Comparison of ENCODE assay signal across 1 cellular context in the genomic region with DNA sequence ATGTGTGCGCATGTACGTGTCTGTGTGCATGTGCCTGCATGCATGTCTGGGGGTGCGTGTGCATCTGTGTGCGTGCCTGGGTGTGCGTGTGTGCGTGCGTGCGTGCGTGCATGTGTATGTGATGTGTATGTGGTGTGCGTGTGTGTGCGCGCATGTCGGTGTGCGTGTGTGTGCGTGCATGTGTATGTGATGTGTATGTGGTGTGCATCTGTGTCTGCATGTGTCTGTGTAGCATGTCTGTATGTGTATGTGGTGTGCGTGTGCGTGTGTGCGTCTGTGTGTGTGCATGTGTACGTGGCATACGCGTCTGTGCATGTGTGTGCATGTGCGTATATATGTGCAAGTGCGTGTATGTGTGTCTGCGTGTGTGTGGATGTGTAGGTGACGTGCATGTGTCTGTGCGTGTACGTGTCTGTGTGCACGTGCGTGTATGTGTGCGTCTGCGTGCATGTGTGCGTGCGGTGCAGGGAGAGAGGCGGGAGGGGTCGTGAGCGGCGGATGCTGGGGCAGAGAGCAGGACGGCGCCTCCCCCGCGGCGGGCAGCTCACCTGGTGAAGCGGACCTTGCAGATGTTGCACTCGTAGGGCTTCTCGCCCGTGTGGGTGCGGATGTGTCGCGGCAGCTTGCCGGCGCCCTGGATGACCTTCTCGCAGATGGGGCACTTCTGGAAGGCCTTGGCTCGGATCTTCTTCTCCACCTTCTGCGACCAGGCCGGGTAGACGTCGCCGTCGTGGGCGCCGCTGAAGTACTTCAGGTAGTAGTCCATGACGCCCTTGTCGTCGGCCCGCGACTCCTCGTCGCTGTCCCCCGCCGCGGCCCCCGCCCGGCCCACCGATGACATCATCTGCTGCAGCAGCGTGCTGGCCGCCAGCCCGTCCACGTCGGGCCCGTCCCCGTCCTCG.
TF ChIP-seq lines count a peak whose summit lies in the region.

No MANE protein-coding gene starts in this region.

TF ChIP-seq in HepG2, 621 proteins besides CTCF, POLR2A, EP300 and RAD21 (continued from another document):
- TF ChIP-seq, protein P1, sequence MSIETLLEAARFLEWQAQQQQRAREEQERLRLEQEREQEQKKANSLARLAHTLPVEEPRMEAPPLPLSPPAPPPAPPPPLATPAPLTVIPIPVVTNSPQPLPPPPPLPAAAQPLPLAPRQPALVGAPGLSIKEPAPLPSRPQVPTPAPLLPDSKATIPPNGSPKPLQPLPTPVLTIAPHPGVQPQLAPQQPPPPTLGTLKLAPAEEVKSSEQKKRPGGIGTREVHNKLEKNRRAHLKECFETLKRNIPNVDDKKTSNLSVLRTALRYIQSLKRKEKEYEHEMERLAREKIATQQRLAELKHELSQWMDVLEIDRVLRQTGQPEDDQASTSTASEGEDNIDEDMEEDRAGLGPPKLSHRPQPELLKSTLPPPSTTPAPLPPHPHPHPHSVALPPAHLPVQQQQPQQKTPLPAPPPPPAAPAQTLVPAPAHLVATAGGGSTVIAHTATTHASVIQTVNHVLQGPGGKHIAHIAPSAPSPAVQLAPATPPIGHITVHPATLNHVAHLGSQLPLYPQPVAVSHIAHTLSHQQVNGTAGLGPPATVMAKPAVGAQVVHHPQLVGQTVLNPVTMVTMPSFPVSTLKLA (IDR thresholded peaks at IDR 0.05), result peak; percentile 51; the same call in 1 of the 2 replicates
- TF ChIP-seq ASH2L (IDR thresholded peaks at IDR 0.05; ENCODE audit: insufficient read length, low read depth, low read length) (no peak), RBM22 (optimal IDR thresholded peaks at IDR 0.05; ENCODE audit: low read length) (peak; percentile 80), ERF (CRISPR knock-in tag; IDR thresholded peaks at IDR 0.05) (no peak), FOXK2 (IDR thresholded peaks at IDR 0.05) (0 out of 2 replicates have a peak, but pooled peaks have one; percentile 4), PRMT3 (CRISPR knock-in tag; IDR thresholded peaks at IDR 0.05; ENCODE audit: borderline replicate concordance, low read depth) (no peak), FOXA1 (IDR thresholded peaks at IDR 0.05) (0 out of 2 replicates have a peak, but pooled peaks have one; percentile 5), FOXA1 (CRISPR knock-in tag; IDR thresholded peaks at IDR 0.05) (no peak), POLR2AphosphoS5 (IDR thresholded peaks at IDR 0.05; ENCODE audit: low read depth, low read length) (peak; percentile 30; the same call in 1 of the 2 replicates), ZNF562 (CRISPR knock-in tag; IDR thresholded peaks at IDR 0.05; ENCODE audit: borderline replicate concordance) (0 out of 2 replicates have a peak, but pooled peaks have one; percentile 46), HDAC1 (CRISPR knock-in tag; IDR thresholded peaks at IDR 0.05) (no peak), HCFC1 (IDR thresholded peaks at IDR 0.05; ENCODE audit: low read depth, low read length) (no peak), NBN (conservative IDR thresholded peaks at IDR 0.05) (0 out of 2 replicates have a peak, but pooled peaks have one; percentile 61), DPF2 (CRISPR knock-in tag; IDR thresholded peaks at IDR 0.05; ENCODE audit: borderline replicate concordance, low read depth) (peak; percentile 6; the same call in 1 of the 2 replicates), HOXA9 (CRISPR knock-in tag; IDR thresholded peaks at IDR 0.05; ENCODE audit: borderline replicate concordance) (peak; percentile 16; the same call in 1 of the 2 replicates), ZFP36L2 (CRISPR knock-in tag; IDR thresholded peaks at IDR 0.05) (no peak), IKZF1 (IDR thresholded peaks at IDR 0.05) (0 out of 2 replicates have a peak, but pooled peaks have one; percentile 10), ZNF737 (CRISPR knock-in tag; IDR thresholded peaks at IDR 0.05; ENCODE audit: borderline replicate concordance) (0 out of 2 replicates have a peak, but pooled peaks have one; percentile 54), SAP130 (CRISPR knock-in tag; IDR thresholded peaks at IDR 0.05; ENCODE audit: low read depth) (no peak), MXI1 (IDR thresholded peaks at IDR 0.05; ENCODE audit: borderline replicate concordance, low read depth, low read length) (peak; percentile 6; the same call in 1 of the 3 replicates), KLF16 (CRISPR knock-in tag; IDR thresholded peaks at IDR 0.05) (0 out of 4 replicates have a peak, but pooled peaks of 1 of the 2 experiments have one; percentile 61), PRPF4 (IDR thresholded peaks at IDR 0.05; ENCODE audit: low read depth, low read length, poor library complexity, severe bottlenecking) (peak; percentile 62), ZBTB38 (CRISPR knock-in tag; IDR thresholded peaks at IDR 0.05) (peak; percentile 90), AGO2 (optimal IDR thresholded peaks at IDR 0.05; ENCODE audit: low read depth, low read length) (peak; percentile 70)
- TF ChIP-seq, protein P2, sequence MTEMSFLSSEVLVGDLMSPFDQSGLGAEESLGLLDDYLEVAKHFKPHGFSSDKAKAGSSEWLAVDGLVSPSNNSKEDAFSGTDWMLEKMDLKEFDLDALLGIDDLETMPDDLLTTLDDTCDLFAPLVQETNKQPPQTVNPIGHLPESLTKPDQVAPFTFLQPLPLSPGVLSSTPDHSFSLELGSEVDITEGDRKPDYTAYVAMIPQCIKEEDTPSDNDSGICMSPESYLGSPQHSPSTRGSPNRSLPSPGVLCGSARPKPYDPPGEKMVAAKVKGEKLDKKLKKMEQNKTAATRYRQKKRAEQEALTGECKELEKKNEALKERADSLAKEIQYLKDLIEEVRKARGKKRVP (CRISPR knock-in tag; IDR thresholded peaks at IDR 0.05), result 0 out of 4 replicates have a peak, but pooled peaks of 1 of the 2 experiments have one; percentile 28
- TF ChIP-seq, protein P3, sequence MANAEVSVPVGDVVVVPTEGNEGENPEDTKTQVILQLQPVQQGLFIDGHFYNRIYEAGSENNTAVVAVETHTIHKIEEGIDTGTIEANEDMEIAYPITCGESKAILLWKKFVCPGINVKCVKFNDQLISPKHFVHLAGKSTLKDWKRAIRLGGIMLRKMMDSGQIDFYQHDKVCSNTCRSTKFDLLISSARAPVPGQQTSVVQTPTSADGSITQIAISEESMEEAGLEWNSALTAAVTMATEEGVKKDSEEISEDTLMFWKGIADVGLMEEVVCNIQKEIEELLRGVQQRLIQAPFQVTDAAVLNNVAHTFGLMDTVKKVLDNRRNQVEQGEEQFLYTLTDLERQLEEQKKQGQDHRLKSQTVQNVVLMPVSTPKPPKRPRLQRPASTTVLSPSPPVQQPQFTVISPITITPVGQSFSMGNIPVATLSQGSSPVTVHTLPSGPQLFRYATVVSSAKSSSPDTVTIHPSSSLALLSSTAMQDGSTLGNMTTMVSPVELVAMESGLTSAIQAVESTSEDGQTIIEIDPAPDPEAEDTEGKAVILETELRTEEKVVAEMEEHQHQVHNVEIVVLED (CRISPR knock-in tag; IDR thresholded peaks at IDR 0.05; ENCODE audit: borderline replicate concordance), result no peak
- TF ChIP-seq, protein P4, sequence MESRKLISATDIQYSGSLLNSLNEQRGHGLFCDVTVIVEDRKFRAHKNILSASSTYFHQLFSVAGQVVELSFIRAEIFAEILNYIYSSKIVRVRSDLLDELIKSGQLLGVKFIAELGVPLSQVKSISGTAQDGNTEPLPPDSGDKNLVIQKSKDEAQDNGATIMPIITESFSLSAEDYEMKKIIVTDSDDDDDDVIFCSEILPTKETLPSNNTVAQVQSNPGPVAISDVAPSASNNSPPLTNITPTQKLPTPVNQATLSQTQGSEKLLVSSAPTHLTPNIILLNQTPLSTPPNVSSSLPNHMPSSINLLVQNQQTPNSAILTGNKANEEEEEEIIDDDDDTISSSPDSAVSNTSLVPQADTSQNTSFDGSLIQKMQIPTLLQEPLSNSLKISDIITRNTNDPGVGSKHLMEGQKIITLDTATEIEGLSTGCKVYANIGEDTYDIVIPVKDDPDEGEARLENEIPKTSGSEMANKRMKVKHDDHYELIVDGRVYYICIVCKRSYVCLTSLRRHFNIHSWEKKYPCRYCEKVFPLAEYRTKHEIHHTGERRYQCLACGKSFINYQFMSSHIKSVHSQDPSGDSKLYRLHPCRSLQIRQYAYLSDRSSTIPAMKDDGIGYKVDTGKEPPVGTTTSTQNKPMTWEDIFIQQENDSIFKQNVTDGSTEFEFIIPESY (CRISPR knock-in tag; IDR thresholded peaks at IDR 0.05), result peak; percentile 91
- TF ChIP-seq, protein P5, sequence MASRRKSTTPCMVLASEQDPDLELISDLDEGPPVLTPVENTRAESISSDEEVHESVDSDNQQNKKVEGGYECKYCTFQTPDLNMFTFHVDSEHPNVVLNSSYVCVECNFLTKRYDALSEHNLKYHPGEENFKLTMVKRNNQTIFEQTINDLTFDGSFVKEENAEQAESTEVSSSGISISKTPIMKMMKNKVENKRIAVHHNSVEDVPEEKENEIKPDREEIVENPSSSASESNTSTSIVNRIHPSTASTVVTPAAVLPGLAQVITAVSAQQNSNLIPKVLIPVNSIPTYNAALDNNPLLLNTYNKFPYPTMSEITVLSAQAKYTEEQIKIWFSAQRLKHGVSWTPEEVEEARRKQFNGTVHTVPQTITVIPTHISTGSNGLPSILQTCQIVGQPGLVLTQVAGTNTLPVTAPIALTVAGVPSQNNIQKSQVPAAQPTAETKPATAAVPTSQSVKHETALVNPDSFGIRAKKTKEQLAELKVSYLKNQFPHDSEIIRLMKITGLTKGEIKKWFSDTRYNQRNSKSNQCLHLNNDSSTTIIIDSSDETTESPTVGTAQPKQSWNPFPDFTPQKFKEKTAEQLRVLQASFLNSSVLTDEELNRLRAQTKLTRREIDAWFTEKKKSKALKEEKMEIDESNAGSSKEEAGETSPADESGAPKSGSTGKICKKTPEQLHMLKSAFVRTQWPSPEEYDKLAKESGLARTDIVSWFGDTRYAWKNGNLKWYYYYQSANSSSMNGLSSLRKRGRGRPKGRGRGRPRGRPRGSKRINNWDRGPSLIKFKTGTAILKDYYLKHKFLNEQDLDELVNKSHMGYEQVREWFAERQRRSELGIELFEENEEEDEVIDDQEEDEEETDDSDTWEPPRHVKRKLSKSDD (CRISPR knock-in tag; IDR thresholded peaks at IDR 0.05; ENCODE audit: low read depth), result peak; percentile 68
- TF ChIP-seq, protein P6, sequence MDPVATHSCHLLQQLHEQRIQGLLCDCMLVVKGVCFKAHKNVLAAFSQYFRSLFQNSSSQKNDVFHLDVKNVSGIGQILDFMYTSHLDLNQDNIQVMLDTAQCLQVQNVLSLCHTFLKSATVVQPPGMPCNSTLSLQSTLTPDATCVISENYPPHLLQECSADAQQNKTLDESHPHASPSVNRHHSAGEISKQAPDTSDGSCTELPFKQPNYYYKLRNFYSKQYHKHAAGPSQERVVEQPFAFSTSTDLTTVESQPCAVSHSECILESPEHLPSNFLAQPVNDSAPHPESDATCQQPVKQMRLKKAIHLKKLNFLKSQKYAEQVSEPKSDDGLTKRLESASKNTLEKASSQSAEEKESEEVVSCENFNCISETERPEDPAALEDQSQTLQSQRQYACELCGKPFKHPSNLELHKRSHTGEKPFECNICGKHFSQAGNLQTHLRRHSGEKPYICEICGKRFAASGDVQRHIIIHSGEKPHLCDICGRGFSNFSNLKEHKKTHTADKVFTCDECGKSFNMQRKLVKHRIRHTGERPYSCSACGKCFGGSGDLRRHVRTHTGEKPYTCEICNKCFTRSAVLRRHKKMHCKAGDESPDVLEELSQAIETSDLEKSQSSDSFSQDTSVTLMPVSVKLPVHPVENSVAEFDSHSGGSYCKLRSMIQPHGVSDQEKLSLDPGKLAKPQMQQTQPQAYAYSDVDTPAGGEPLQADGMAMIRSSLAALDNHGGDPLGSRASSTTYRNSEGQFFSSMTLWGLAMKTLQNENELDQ (CRISPR knock-in tag; IDR thresholded peaks at IDR 0.05; ENCODE audit: borderline replicate concordance), result no peak
TF ChIP-seq in HepG2: peak in this region for 28.
